20 cellular contexts compared by ENCODE assay signal in genomic region chr19:845707-846481, GRCh38. TPM values are rescaled to one million over a fixed set of nuclear protein-coding genes. Genes with fewer than 3 reads are reported as not detected.
DNase-seq lines count a peak whose midpoint lies in the region; ATAC-seq and TF ChIP-seq lines count a peak whose summit lies in the region.
"Had no signal": no experiment of that assay in that cellular context is flagged by ENCODE, and none has a peak within 500 bp of the region (broad histone marks: within the 10 kb centered on the region; RNA-seq: fewer than 3 reads in every experiment).

No MANE protein-coding gene starts in this region.

- H3K36me3 ChIP-seq in neural progenitor cell (no peaks in the 10 kb centered on the region), esophagus squamous epithelium (no peaks in the 10 kb centered on the region), aorta (ENCODE audit: control insufficient read depth in 1 of 2, insufficient read depth in 2 of 2, low read length in 1 of 2) (no peaks in the 10 kb centered on the region)
- H3K36me3 ChIP-seq: BLaER1 had no signal

- H3K4me1 ChIP-seq in H9 (ENCODE audit: insufficient read depth, low read length) (no peaks in the 10 kb centered on the region), neural progenitor cell (peaks cover 3% of the 10 kb centered on the region), esophagus squamous epithelium (peaks cover 16 to 38% (median 23%) of the 10 kb centered on the region in 3 donors), aorta (ENCODE audit: control insufficient read depth in 1 of 2, insufficient read depth in 2 of 2, low read length in 2 of 2) (no peaks in the 10 kb centered on the region)

- H3K9ac ChIP-seq in H9 (ENCODE audit: extremely low read depth, insufficient read length, low read length) (no peak overlapping the region), neural progenitor cell (no peak overlapping the region)
- H3K9ac ChIP-seq: BLaER1 had no signal

- no peak overlapping the region for H2BK5ac ChIP-seq in H9 (ENCODE audit: insufficient read length, low read length)

- no peak for TF ChIP-seq CTCF in H9 (conservative IDR thresholded peaks at IDR 0.05)
- no peak for TF ChIP-seq CTCF in neural progenitor cell (IDR thresholded peaks at IDR 0.05)
- TF ChIP-seq CTCF in esophagus squamous epithelium (IDR thresholded peaks at IDR 0.05), result no peak

- peaks cover 2% of the 10 kb centered on the region for H3K23me2 ChIP-seq in H9 (ENCODE audit: insufficient read length, low read depth, low read length, poor library complexity, severe bottlenecking)

- H2BK20ac ChIP-seq in H9 (ENCODE audit: low read depth, low read length, poor library complexity, severe bottlenecking), result no peak overlapping the region

- H3F3A ChIP-seq in neural progenitor cell (ENCODE audit: low read depth), result peaks cover 28% of the 10 kb centered on the region

- H3K4ac ChIP-seq in H9 (ENCODE audit: low read depth, low read length), result no peak overlapping the region

- no peak overlapping the region for H3K23ac ChIP-seq in H9 (ENCODE audit: insufficient read length, low read depth, low read length)

- WGBS in H9 (ENCODE audit: extremely low coverage, insufficient read length, low lambda C conversion rate), result no CpG with 5 or more reads among the region's 37 CpGs
- WGBS in esophagus squamous epithelium, 2 donors, result 36 to 48% methylated on average over 18 to 27 of the region's 37 CpGs
- WGBS in aorta, 2 donors, result 64 to 70% methylated on average over 36 to 37 of the region's 37 CpGs

- peaks cover 0 to 4% of the 10 kb centered on the region in 2 experiments; a peak in 2 of 5 replicates for H3K9me3 Mint-ChIP-seq in H9
- H3K9me3 Mint-ChIP-seq in IgD-negative memory B cell, result peaks cover 0 to 3% (median 0%) of the 10 kb centered on the region in 3 donors
- H3K9me3 Mint-ChIP-seq in neural progenitor cell, result peaks cover 3% of the 10 kb centered on the region
- H3K9me3 Mint-ChIP-seq: CD8-positive, alpha-beta T cell had no signal

- H3K4me2 ChIP-seq in H9 (ENCODE audit: insufficient read depth, insufficient read length, low read length) (no peak overlapping the region), neural progenitor cell (no peak overlapping the region)
- H3K4me2 ChIP-seq: A549 had no signal

- H4K20me1 ChIP-seq in H9 (ENCODE audit: control insufficient read depth, insufficient read depth, insufficient read length), result no peaks in the 10 kb centered on the region
- H4K20me1 ChIP-seq in neural progenitor cell (ENCODE audit: low read depth), result no peaks in the 10 kb centered on the region

- no peak overlapping the region for H4K8ac ChIP-seq in H9 (replicated peaks; ENCODE audit: insufficient read length, low read depth, low read length)

- peaks cover 2 to 11% of the 10 kb centered on the region in 2 experiments; a peak in 2 of 4 replicates for H3K4me1 Mint-ChIP-seq in H9
- peaks cover 6 to 7% (median 7%) of the 10 kb centered on the region in 3 donors for H3K4me1 Mint-ChIP-seq in IgD-negative memory B cell
- peaks cover 5% of the 10 kb centered on the region for H3K4me1 Mint-ChIP-seq in T-helper 17 cell
- peaks cover 17% of the 10 kb centered on the region for H3K4me1 Mint-ChIP-seq in neural progenitor cell

- no peaks in the 10 kb centered on the region for H3K79me1 ChIP-seq in H9 (ENCODE audit: insufficient read depth, low read depth, low read length, poor library complexity, severe bottlenecking)

- H3K27me3 ChIP-seq in H9 (ENCODE audit: insufficient read depth, low read length) (peaks cover 3% of the 10 kb centered on the region; the same call in 1 of the 2 replicates), neural progenitor cell (peaks cover 46% of the 10 kb centered on the region), esophagus squamous epithelium (peaks cover 0 to 95% (median 9%) of the 10 kb centered on the region in 4 donors), aorta (ENCODE audit: control insufficient read depth in 1 of 2, insufficient read depth in 2 of 2, low read length in 1 of 2) (no peaks in the 10 kb centered on the region)

- H3K36me3 Mint-ChIP-seq in H9 (ENCODE audit: insufficient read depth in 1 of 3, low read depth in 3 of 3), result no peaks in the 10 kb centered on the region; a peak in 1 of 7 replicates
- H3K36me3 Mint-ChIP-seq in IgD-negative memory B cell, result peaks cover 4% of the 10 kb centered on the region
- H3K36me3 Mint-ChIP-seq in T-helper 17 cell (ENCODE audit: low read depth), result peaks cover 3% of the 10 kb centered on the region
- no peaks in the 10 kb centered on the region for H3K36me3 Mint-ChIP-seq in neural progenitor cell
- H3K36me3 Mint-ChIP-seq: CD8-positive, alpha-beta T cell had no signal

- H3K27me3 Mint-ChIP-seq in H9 (ENCODE audit: low read depth) (peaks cover 62% of the 10 kb centered on the region), IgD-negative memory B cell (peaks cover 49% of the 10 kb centered on the region), T-helper 17 cell (peaks cover 34% of the 10 kb centered on the region), neural progenitor cell (ENCODE audit: insufficient read depth, low read depth) (peaks cover 42% of the 10 kb centered on the region)

- intact Hi-C loops in esophagus squamous epithelium (cut with DNase I), result no loop called here
- intact Hi-C loops in aorta (cut with DNase I), result no loop called here

- H2BK120ac ChIP-seq in H9 (ENCODE audit: low read depth, low read length, poor library complexity, severe bottlenecking), result no peak overlapping the region

- ATAC-seq in T-helper 17 cell (no peak), GM18517 (IDR thresholded peaks at IDR 0.05; ENCODE audit: unreplicated experiment) (no peak), aorta (ENCODE audit: low FRiP score) (no peak)
- ATAC-seq: A549; CD8-positive, alpha-beta T cell; Panc1 had no signal

- no peak for DNase-seq in H9
- no peak for DNase-seq in T-helper 17 cell
- DNase-seq in neural progenitor cell (ENCODE audit: low spot score), result peak; percentile 39
- no peak for DNase-seq in UCSD-AML1 (lab: John Stamatoyannopoulos, UW; ENCODE audit: unreplicated experiment)
- no peak for DNase-seq in esophagus squamous epithelium (lab: John Stamatoyannopoulos, UW)
- DNase-seq in aorta, result no peak
- DNase-seq: Calu3, KG1, NCI-H1436, NCI-H1930, NCI-H226, NCI-H524 treated with DMSO at 0.1 percent for 48 hours had no signal

- H2AFZ ChIP-seq in H9 (ENCODE audit: low read length) (no peak overlapping the region), neural progenitor cell (replicated peaks) (no peak overlapping the region)

- H2BK15ac ChIP-seq in H9 (ENCODE audit: low read depth, low read length), result no peak overlapping the region

- H3K79me2 ChIP-seq in H9 (ENCODE audit: insufficient read depth, low read length), result no peaks in the 10 kb centered on the region
- H3K79me2 ChIP-seq in neural progenitor cell (ENCODE audit: low read depth), result no peaks in the 10 kb centered on the region

- H3K27ac Mint-ChIP-seq in H9, result peak overlapping the region in 2 of 3 experiments; percentile 34 to 65; a peak in 1 of 7 replicates
- H3K27ac Mint-ChIP-seq in IgD-negative memory B cell, result peak overlapping the region in 2 of 3 donors; percentile 75 to 83
- H3K27ac Mint-ChIP-seq in T-helper 17 cell, result no peak overlapping the region
- H3K27ac Mint-ChIP-seq in neural progenitor cell, result peak overlapping the region; percentile 80
- H3K27ac Mint-ChIP-seq: CD8-positive, alpha-beta T cell had no signal

- no peak overlapping the region for H4K5ac ChIP-seq in H9 (ENCODE audit: insufficient read length, low read depth, low read length)

- no peaks in the 10 kb centered on the region for H3K9me3 ChIP-seq in H9 (ENCODE audit: control insufficient read depth, low read depth, low read length)
- no peaks in the 10 kb centered on the region for H3K9me3 ChIP-seq in T-helper 17 cell (ENCODE audit: control insufficient read depth, low read length, poor library complexity, severe bottlenecking)
- no peaks in the 10 kb centered on the region for H3K9me3 ChIP-seq in neural progenitor cell (ENCODE audit: low read depth)
- no peaks in the 10 kb centered on the region for H3K9me3 ChIP-seq in esophagus squamous epithelium
- H3K9me3 ChIP-seq in aorta (ENCODE audit: control insufficient read depth, low read length), result no peaks in the 10 kb centered on the region
- H3K9me3 ChIP-seq: A549, BLaER1 had no signal

- no peak overlapping the region for H3T11ph ChIP-seq in H9 (ENCODE audit: low read length)

- no peak for TF ChIP-seq POLR2A in esophagus squamous epithelium (IDR thresholded peaks at IDR 0.05)

- H3K4me3 Mint-ChIP-seq in H9 (peak overlapping the region in 1 of 2 experiments; percentile 21; a peak in 1 of 5 replicates), IgD-negative memory B cell (peak overlapping the region in 3 of 4 donors; percentile 32 to 49 (median 48)), T-helper 17 cell (peak overlapping the region; percentile 45), neural progenitor cell (peak overlapping the region; percentile 74)
- H3K4me3 Mint-ChIP-seq: CD8-positive, alpha-beta T cell had no signal

- H3K18ac ChIP-seq in H9 (ENCODE audit: insufficient read length, low read depth, low read length), result no peak overlapping the region

- no peak overlapping the region for H2AK5ac ChIP-seq in H9 (ENCODE audit: insufficient read length, low read length)

- no peak overlapping the region for H3K4me3 ChIP-seq in neural progenitor cell
- H3K4me3 ChIP-seq in esophagus squamous epithelium, result no peak overlapping the region
- no peak overlapping the region for H3K4me3 ChIP-seq in aorta (ENCODE audit: low read length in 2 of 2)
- H3K4me3 ChIP-seq: A549, BLaER1 had no signal

- H3K14ac ChIP-seq in H9 (ENCODE audit: insufficient read depth, low read length), result no peak overlapping the region

- no peak overlapping the region for H2BK12ac ChIP-seq in H9 (ENCODE audit: insufficient read length, low read depth, low read length)

- no peak overlapping the region for H4K91ac ChIP-seq in H9 (ENCODE audit: insufficient read length, low read depth, low read length)

- no peak overlapping the region for H3K56ac ChIP-seq in H9 (ENCODE audit: insufficient read length, low read depth, low read length)

- no peak overlapping the region for H3K27ac ChIP-seq in H9 (ENCODE audit: insufficient read length, low read depth, low read length)
- H3K27ac ChIP-seq in neural progenitor cell, result no peak overlapping the region
- no peak overlapping the region for H3K27ac ChIP-seq in esophagus squamous epithelium
- H3K27ac ChIP-seq in aorta (ENCODE audit: low read depth in 1 of 2, low read length in 2 of 2), result no peak overlapping the region
- H3K27ac ChIP-seq: A549, BLaER1 had no signal

RNA-seq across cellular contexts. Expression of gene PRTN3, which starts 5.1 kb away (rescaled TPM):
- total RNA-seq in H9 (2021) (0.31 TPM in 1 of 2 replicates, not detected in the other), T-helper 17 cell (not detected), neural progenitor cell (ENCODE audit: low replicate concordance) (0.28 TPM in 1 of 2 replicates, not detected in the other), esophagus squamous epithelium (not detected), aorta (not detected)
- polyA plus RNA-seq in IgD-negative memory B cell (not detected), aorta (not detected)
- total RNA-seq: Calu3; CD8-positive, alpha-beta T cell; SK-MEL-5 had no signal

RNA-seq across cellular contexts. Expression of gene ELANE, which starts 6.2 kb away (rescaled TPM):
- total RNA-seq in H9 (2021) (not detected in 2 replicates), T-helper 17 cell (not detected), neural progenitor cell (ENCODE audit: low replicate concordance) (not detected in 2 replicates), esophagus squamous epithelium (under 1 TPM in 1 of 4 donors, not detected in 3; 0.95 TPM), aorta (1 to 10 TPM in 1 of 2 donors, not detected in 1; 2.0 TPM)
- polyA plus RNA-seq in IgD-negative memory B cell (not detected), aorta (not detected)
- total RNA-seq: Calu3; CD8-positive, alpha-beta T cell; H4; SK-MEL-5 had no signal

RNA-seq across cellular contexts. Expression of gene CFD, which starts 13.6 kb away (rescaled TPM):
- total RNA-seq in H9 (2021) (1.9 and 2.8 TPM in 2 replicates), T-helper 17 cell (1 to 10 TPM; 1.9 to 5.3 TPM), neural progenitor cell (ENCODE audit: low replicate concordance) (0.90 TPM in 1 of 2 replicates, not detected in the other), esophagus squamous epithelium (100 to 1,000 TPM in 2 of 4 donors, 10 to 100 TPM in 2; 52.2 to 883 (median 129) TPM), aorta (100 to 1,000 TPM; 104 to 354 TPM)
- polyA plus RNA-seq in IgD-negative memory B cell (6.3 TPM), aorta (10 to 100 TPM in 1 of 2 donors, 1 to 10 TPM in 1; 3.3 to 23.9 TPM)

RNA-seq across cellular contexts. Expression of gene AZU1, which starts 18.3 kb away (rescaled TPM):
- total RNA-seq in H9 (2021) (0.77 and 1.6 TPM in 2 replicates), T-helper 17 cell (1 to 10 TPM in 1 of 2 donors, under 1 TPM in 1; 0.90 to 1.2 TPM), neural progenitor cell (ENCODE audit: low replicate concordance) (1.0 and 2.0 TPM in 2 replicates), esophagus squamous epithelium (not detected), aorta (under 1 TPM in 1 of 2 donors, not detected in 1; 0.72 TPM)
- polyA plus RNA-seq in IgD-negative memory B cell (not detected), aorta (under 1 TPM in 1 of 2 donors, not detected in 1; 0.49 TPM)
- total RNA-seq: Calu3, H4, SK-MEL-5 had no signal

RNA-seq across cellular contexts. Expression of gene PLPPR3, which starts 24.1 kb away (rescaled TPM):
- total RNA-seq in H9 (2021) (57.9 and 61.2 TPM in 2 replicates), T-helper 17 cell (not detected), neural progenitor cell (ENCODE audit: low replicate concordance) (15.6 and 91.6 TPM in 2 replicates), esophagus squamous epithelium (not detected), aorta (not detected)
- polyA plus RNA-seq in IgD-negative memory B cell (not detected), aorta (not detected)
- total RNA-seq: Calu3; CD8-positive, alpha-beta T cell had no signal

Comparison
In these comparisons a context has a peak if more than half of its experiments do, and no peak if none do; other contexts are left out.
1. RNA of gene CFD, which starts 13.6 kb away (total RNA-seq): 104 to 354 TPM in aorta and 52.2 to 883 TPM in esophagus squamous epithelium; 1.9 to 5.3 TPM in T-helper 17 cell, 1.9 to 2.8 TPM in H9 and 0.90 TPM in neural progenitor cell; every median in the first group is over 4 times any median in the second.